Comparison of ENCODE assay signal across 7 cellular contexts in genomic region chr22:46073683-46074504, GRCh38.
DNase-seq lines count a peak whose midpoint lies in the region; ATAC-seq, FAIRE-seq and TF ChIP-seq lines count a peak whose summit lies in the region.

No MANE protein-coding gene starts in this region.

- H3K36me3 ChIP-seq in SK-N-MC (ENCODE audit: insufficient read depth, low read length), result peaks cover 56% of the 10 kb centered on the region

- TF ChIP-seq CTCF in HFF-Myc (IDR thresholded peaks at IDR 0.05; ENCODE audit: low read depth, low read length, missing control alignments), result no peak

- peak overlapping the region; percentile 100 for H3K9ac ChIP-seq in SK-N-MC (ENCODE audit: insufficient read length)

- H3K27ac ChIP-seq in SK-N-MC, result peak overlapping the region; percentile 98

- no peak for ATAC-seq in GM21447 (IDR thresholded peaks at IDR 0.05; ENCODE audit: unreplicated experiment)

- no peak for TF ChIP-seq POLR2A in GM12891 (IDR thresholded peaks at IDR 0.05; ENCODE audit: low read depth, low read length)

- no peak for DNase-seq in HFF-Myc (ENCODE audit: extremely low read depth, low read depth)
- DNase-seq in SK-N-MC (ENCODE audit: low read depth, low spot score), result no peak
- DNase-seq in glomerular visceral epithelial cell (ENCODE audit: extremely low spot score), result peak; percentile 25
- DNase-seq in skeletal muscle cell (ENCODE audit: low read depth), result no peak
- no peak for DNase-seq in NCI-H2227 (lab: John Stamatoyannopoulos, UW; ENCODE audit: unreplicated experiment)
- DNase-seq in GM12891 (ENCODE audit: insufficient read length, low spot score), result no peak

- peak overlapping the region; percentile 69 for H3K4me3 ChIP-seq in HFF-Myc (replicated peaks; ENCODE audit: low read depth, low read length)
- H3K4me3 ChIP-seq in SK-N-MC, result peak overlapping the region; percentile 89
- peak overlapping the region; percentile 89 for H3K4me3 ChIP-seq in skeletal muscle cell (ENCODE audit: low read depth, low read length)

- H3K9me3 ChIP-seq in SK-N-MC (ENCODE audit: low read depth, low read length), result no peaks in the 10 kb centered on the region

- FAIRE-seq in GM12891 (lab: Jason Lieb, UNC), result no peak

TF ChIP-seq in GM12891, 5 proteins besides CTCF, POLR2A, EP300 and RAD21:
- TF ChIP-seq POLR2AphosphoS5 (IDR thresholded peaks at IDR 0.05; ENCODE audit: low read depth, low read length) (no peak), TAF1 (IDR thresholded peaks at IDR 0.05; ENCODE audit: low read depth, low read length) (no peak), POU2F2 (IDR thresholded peaks at IDR 0.05; ENCODE audit: low read depth, low read length) (no peak), SPI1 (IDR thresholded peaks at IDR 0.05; ENCODE audit: low read depth, low read length) (no peak), PAX5 (IDR thresholded peaks at IDR 0.05; ENCODE audit: insufficient read depth, low read length, severe bottlenecking) (no peak)
